9 cellular contexts compared by ENCODE assay signal in the genomic region with DNA sequence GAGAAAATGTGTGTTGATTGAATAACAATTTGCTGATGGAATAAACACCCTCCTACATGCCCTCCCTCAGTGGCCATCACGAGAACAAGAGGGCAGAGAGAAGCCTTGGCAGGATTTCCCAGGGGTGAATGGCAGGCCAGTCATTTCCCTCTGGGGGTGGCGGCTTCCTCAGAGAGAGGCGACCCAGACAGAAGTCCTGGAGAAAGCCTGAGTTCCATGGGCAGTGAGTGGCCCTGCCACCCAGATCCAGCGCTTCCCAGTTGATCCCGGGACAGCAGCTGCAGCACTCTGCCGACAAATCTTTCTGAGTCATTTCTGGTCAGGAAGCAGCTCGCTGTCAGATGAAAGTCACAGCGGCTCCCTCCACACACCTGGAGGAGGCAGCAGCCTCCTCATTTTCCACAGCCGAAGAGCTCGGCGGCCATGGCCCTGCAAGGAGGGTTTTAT.
DNase-seq lines count a peak whose midpoint lies in the region; ATAC-seq and TF ChIP-seq lines count a peak whose summit lies in the region.
"Had no signal": no experiment of that assay in that cellular context is flagged by ENCODE, and none has a peak within 500 bp of the region (broad histone marks: within the 10 kb centered on the region; RNA-seq: fewer than 3 reads in every experiment).

No MANE protein-coding gene starts in this region.

- no peak for TF ChIP-seq EP300 in esophagus muscularis mucosa (IDR thresholded peaks at IDR 0.05)

- H3K27me3 Mint-ChIP-seq in glutamatergic neuron (ENCODE audit: unreplicated experiment): peaks cover 2% of the 10 kb centered on the region

- peaks cover 17% of the 10 kb centered on the region for H3K4me1 Mint-ChIP-seq in glutamatergic neuron (ENCODE audit: low read depth, unreplicated experiment)

- no peaks in the 10 kb centered on the region for H3K36me3 Mint-ChIP-seq in glutamatergic neuron (ENCODE audit: unreplicated experiment)
- H3K36me3 Mint-ChIP-seq: memory B cell had no signal

- H3K4me3 Mint-ChIP-seq in glutamatergic neuron (ENCODE audit: unreplicated experiment): no peak overlapping the region
- H3K4me3 Mint-ChIP-seq: memory B cell had no signal

- TF ChIP-seq POLR2A in esophagus muscularis mucosa (IDR thresholded peaks at IDR 0.05; ENCODE audit: low read depth): no peak

- H3K27me3 ChIP-seq in GM06990 (replicated peaks; ENCODE audit: control insufficient read depth, insufficient read depth, low read length) (no peaks in the 10 kb centered on the region; the same call in 1 of the 2 replicates), esophagus muscularis mucosa (no peaks in the 10 kb centered on the region), psoas muscle (ENCODE audit: insufficient read depth in 3 of 3, low read length in 2 of 3) (no peaks in the 10 kb centered on the region)

- peaks cover 13 to 64% (median 60%) of the 10 kb centered on the region in 4 donors for H3K4me1 ChIP-seq in esophagus muscularis mucosa
- H3K4me1 ChIP-seq in psoas muscle: peaks cover 22% of the 10 kb centered on the region

- no peaks in the 10 kb centered on the region for H3K36me3 ChIP-seq in GM06990 (ENCODE audit: control insufficient read depth, insufficient read depth, low read length)
- no peaks in the 10 kb centered on the region for H3K36me3 ChIP-seq in esophagus muscularis mucosa
- no peaks in the 10 kb centered on the region for H3K36me3 ChIP-seq in psoas muscle (ENCODE audit: insufficient read depth in 1 of 2, low read depth in 1 of 2)

- no peak overlapping the region for H3K27ac Mint-ChIP-seq in glutamatergic neuron (ENCODE audit: unreplicated experiment)
- H3K27ac Mint-ChIP-seq: memory B cell had no signal

- H3K4me3 ChIP-seq in GM06990 (replicated peaks; ENCODE audit: low read depth, low read length) (no peak overlapping the region), esophagus muscularis mucosa (no peak overlapping the region), psoas muscle (no peak overlapping the region)

- whole genome bisulfite sequencing in esophagus muscularis mucosa: 33% methylated on average over 11 of the region's 11 CpGs
- 21 to 43% (median 42%) methylated on average over 11 of the region's 11 CpGs for WGBS in psoas muscle, 3 donors

- H3K9me3 Mint-ChIP-seq in glutamatergic neuron (ENCODE audit: unreplicated experiment): peaks cover 6% of the 10 kb centered on the region

- H3K27ac ChIP-seq in esophagus muscularis mucosa (replicated peaks in 1 of 4) (peak overlapping the region; percentile 89 to 96 (median 95)), psoas muscle (peak overlapping the region; percentile 78)

- DNase-seq in GM06990 (ENCODE audit: extremely low read depth, insufficient read length) (no peak), RPMI7951 (ENCODE audit: low read depth) (peak; percentile 94), esophagus muscularis mucosa (ENCODE audit: extremely low spot score) (no peak), psoas muscle (peak; percentile 60 to 62), NCI-H524 treated with DMSO at 0.1 percent for 48 hours (lab: John Stamatoyannopoulos, UW) (no peak), glutamatergic neuron (no peak), ureter (ENCODE audit: low spot score) (no peak)

- no peaks in the 10 kb centered on the region for H3K9me3 ChIP-seq in esophagus muscularis mucosa
- H3K9me3 ChIP-seq in psoas muscle: no peaks in the 10 kb centered on the region

- intact Hi-C loops in esophagus muscularis mucosa (cut with DNase I) (loop anchor here (10.0 kb wide), 1 partner anchor 56 kb away; no protein-coding TSS in a partner anchor), psoas muscle (cut with DNase I) (no loop called here)

- peak; percentile 70 to 82 (median 82) for ATAC-seq in psoas muscle
- no peak for ATAC-seq in HG02870 (IDR thresholded peaks at IDR 0.05; ENCODE audit: unreplicated experiment)

- TF ChIP-seq CTCF in GM06990 (IDR thresholded peaks at IDR 0.05; ENCODE audit: insufficient read depth, low read length, poor library complexity, severe bottlenecking): peak; percentile 6
- peak; percentile 27 to 47 (median 38) for TF ChIP-seq CTCF in esophagus muscularis mucosa (IDR thresholded peaks at IDR 0.05)
- TF ChIP-seq CTCF in psoas muscle (IDR thresholded peaks at IDR 0.05): peak; percentile 32
- TF ChIP-seq CTCF in glutamatergic neuron (IDR thresholded peaks at IDR 0.05; ENCODE audit: partially characterized antibody, unreplicated experiment): no peak

Comparison
In these comparisons a context has a peak if more than half of its experiments do, and no peak if none do; other contexts are left out.
1. DNase-seq: peak in RPMI7951 (single experiment) and psoas muscle (2 of 2); none in GM06990 (single experiment), esophagus muscularis mucosa (single experiment), NCI-H524 treated with DMSO at 0.1 percent for 48 hours (single experiment), glutamatergic neuron (single experiment) and ureter (single experiment).